11 cellular contexts compared by ENCODE assay signal in the genomic region with DNA sequence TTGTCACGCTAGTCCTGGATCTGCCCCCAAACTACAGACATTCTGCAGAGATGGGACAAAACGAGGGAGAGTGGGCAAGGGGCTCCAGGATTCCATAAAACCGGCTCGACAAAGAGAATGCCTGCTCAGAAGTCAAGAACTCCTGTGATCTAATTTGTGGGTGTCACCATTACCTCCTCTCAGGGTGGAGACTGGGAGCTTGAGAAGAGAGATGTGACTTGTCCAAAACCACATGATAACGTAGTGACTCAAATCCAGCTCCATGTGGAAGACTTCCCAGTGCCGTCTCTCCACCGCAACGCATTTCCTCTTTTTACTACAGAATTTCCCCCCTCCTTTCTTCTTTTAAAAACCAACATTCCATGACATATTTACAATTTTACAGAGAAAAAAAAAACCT.
DNase-seq lines count a peak whose midpoint lies in the region; ATAC-seq lines count a peak whose summit lies in the region.
"Had no signal": no experiment of that assay in that cellular context is flagged by ENCODE, and none has a peak within 500 bp of the region (broad histone marks: within the 10 kb centered on the region; RNA-seq: fewer than 3 reads in every experiment).

No MANE protein-coding gene starts in this region.

- peak; percentile 61 for DNase-seq in activated CD8-positive, alpha-beta memory T cell treated with anti-CD3 and anti-CD28 coated beads for 24 hours
- no peak for DNase-seq in activated CD8-positive, alpha-beta memory T cell treated with anti-CD3 and anti-CD28 coated beads, Interleukin-2, amount 50 U/mL, for 4 hours
- DNase-seq in T-helper 2 cell treated with Interferon-gamma antibody and Interleukin-4, amounts not matched to agents 5 μg/mL and 100 μg/mL, for 36 hours (ENCODE audit: low spot score) = no peak
- peak; percentile 85 for DNase-seq in fibroblast of peridontal ligament (ENCODE audit: extremely low read depth)
- DNase-seq in stimulated activated effector memory CD8-positive, alpha-beta T cell treated with anti-CD3 and anti-CD28 coated beads, Interleukin-12 subunit alpha, Interleukin-12 subunit beta, amount 100 ng/mL, for 72 hours (ENCODE audit: low spot score in 2 of 2) = no peak
- DNase-seq in 8988T = no peak
- no peak for DNase-seq in NCI-H1436 treated with DMSO at 0.1 percent for 48 hours (lab: John Stamatoyannopoulos, UW)
- DNase-seq in NCI-H446 treated with DMSO at 0.1 percent for 48 hours (lab: John Stamatoyannopoulos, UW) = no peak
- DNase-seq: NCI-H2171, nephron progenitor cell had no signal

- peaks cover 28% of the 10 kb centered on the region for H3K36me3 Mint-ChIP-seq in T-helper 2 cell treated with Interferon-gamma antibody and Interleukin-4, amounts not matched to agents 5 μg/mL and 100 μg/mL, for 36 hours (ENCODE audit: low read depth)
- H3K36me3 Mint-ChIP-seq in stimulated activated effector memory CD8-positive, alpha-beta T cell treated with anti-CD3 and anti-CD28 coated beads, Interleukin-12 subunit alpha, Interleukin-12 subunit beta, amount 100 ng/mL, for 72 hours = peaks cover 11% of the 10 kb centered on the region

- peak overlapping the region; percentile 6 for H3K27ac Mint-ChIP-seq in T-helper 2 cell treated with Interferon-gamma antibody and Interleukin-4, amounts not matched to agents 5 μg/mL and 100 μg/mL, for 36 hours
- H3K27ac Mint-ChIP-seq in stimulated activated effector memory CD8-positive, alpha-beta T cell treated with anti-CD3 and anti-CD28 coated beads, Interleukin-12 subunit alpha, Interleukin-12 subunit beta, amount 100 ng/mL, for 72 hours = peak overlapping the region; percentile 80
- H3K27ac Mint-ChIP-seq: B cell, nephron progenitor cell had no signal

- no peak overlapping the region for H3K4me3 Mint-ChIP-seq in T-helper 2 cell treated with Interferon-gamma antibody and Interleukin-4, amounts not matched to agents 5 μg/mL and 100 μg/mL, for 36 hours
- peak overlapping the region; percentile 57 for H3K4me3 Mint-ChIP-seq in stimulated activated effector memory CD8-positive, alpha-beta T cell treated with anti-CD3 and anti-CD28 coated beads, Interleukin-12 subunit alpha, Interleukin-12 subunit beta, amount 100 ng/mL, for 72 hours
- H3K4me3 Mint-ChIP-seq: B cell, nephron progenitor cell had no signal

- H3K9me3 Mint-ChIP-seq in T-helper 2 cell treated with Interferon-gamma antibody and Interleukin-4, amounts not matched to agents 5 μg/mL and 100 μg/mL, for 36 hours = no peaks in the 10 kb centered on the region
- H3K9me3 Mint-ChIP-seq in stimulated activated effector memory CD8-positive, alpha-beta T cell treated with anti-CD3 and anti-CD28 coated beads, Interleukin-12 subunit alpha, Interleukin-12 subunit beta, amount 100 ng/mL, for 72 hours = no peaks in the 10 kb centered on the region
- H3K9me3 Mint-ChIP-seq: nephron progenitor cell had no signal

- H3K27me3 Mint-ChIP-seq in T-helper 2 cell treated with Interferon-gamma antibody and Interleukin-4, amounts not matched to agents 5 μg/mL and 100 μg/mL, for 36 hours (ENCODE audit: low read depth) = no peaks in the 10 kb centered on the region
- H3K27me3 Mint-ChIP-seq: B cell had no signal

- H3K4me1 Mint-ChIP-seq in T-helper 2 cell treated with Interferon-gamma antibody and Interleukin-4, amounts not matched to agents 5 μg/mL and 100 μg/mL, for 36 hours (ENCODE audit: low read depth) = peaks cover 52% of the 10 kb centered on the region
- H3K4me1 Mint-ChIP-seq in stimulated activated effector memory CD8-positive, alpha-beta T cell treated with anti-CD3 and anti-CD28 coated beads, Interleukin-12 subunit alpha, Interleukin-12 subunit beta, amount 100 ng/mL, for 72 hours = peaks cover 63% of the 10 kb centered on the region

- ATAC-seq in stimulated activated effector memory CD8-positive, alpha-beta T cell treated with anti-CD3 and anti-CD28 coated beads, Interleukin-12 subunit alpha, Interleukin-12 subunit beta, amount 100 ng/mL, for 72 hours = peak; percentile 84

Comparison
In these comparisons a context has a peak if more than half of its experiments do, and no peak if none do; other contexts are left out.
1. DNase-seq: peak in activated CD8-positive, alpha-beta memory T cell treated with anti-CD3 and anti-CD28 coated beads for 24 hours (single experiment) and fibroblast of peridontal ligament (single experiment); none in activated CD8-positive, alpha-beta memory T cell treated with anti-CD3 and anti-CD28 coated beads, Interleukin-2, amount 50 U/mL, for 4 hours (single experiment), T-helper 2 cell treated with Interferon-gamma antibody and Interleukin-4, amounts not matched to agents 5 μg/mL and 100 μg/mL, for 36 hours (single experiment), stimulated activated effector memory CD8-positive, alpha-beta T cell treated with anti-CD3 and anti-CD28 coated beads, Interleukin-12 subunit alpha, Interleukin-12 subunit beta, amount 100 ng/mL, for 72 hours (0 of 2), 8988T (single experiment), NCI-H1436 treated with DMSO at 0.1 percent for 48 hours (single experiment) and NCI-H446 treated with DMSO at 0.1 percent for 48 hours (single experiment).